Comparison of ENCODE assay signal across 29 cellular contexts in the genomic region with DNA sequence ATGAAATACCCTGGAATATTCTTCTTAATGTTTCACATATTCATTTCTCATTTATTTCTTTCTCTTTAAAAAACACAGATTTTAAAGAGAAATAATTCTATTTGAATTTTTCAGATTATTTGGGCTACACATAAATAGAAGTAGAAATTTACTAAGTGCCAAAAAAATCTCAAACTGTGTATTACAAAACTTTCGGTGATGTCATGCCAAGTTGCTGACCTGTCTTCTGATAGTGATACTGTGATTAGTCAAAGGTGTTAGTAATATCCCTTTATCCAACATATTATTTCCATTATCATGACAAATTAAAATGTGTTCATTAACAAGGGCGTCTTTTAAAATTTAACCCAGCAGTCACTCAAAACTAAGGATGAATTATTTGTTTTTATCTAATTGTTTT.
DNase-seq lines count a peak whose midpoint lies in the region; ATAC-seq, FAIRE-seq and TF ChIP-seq lines count a peak whose summit lies in the region.
"Had no signal": no experiment of that assay in that cellular context is flagged by ENCODE, and none has a peak within 500 bp of the region (broad histone marks: within the 10 kb centered on the region; RNA-seq: fewer than 3 reads in every experiment).

No MANE protein-coding gene starts in this region.

- no peak overlapping the region for H3K4me2 ChIP-seq in HepG2 (ENCODE audit: low read depth, low read length)
- H3K4me2 ChIP-seq: A549, BLaER1 had no signal

- H3K27me3 ChIP-seq in HepG2 (ENCODE audit: control insufficient read depth in 1 of 2, insufficient read depth in 2 of 2, low read length in 2 of 2) (no peaks in the 10 kb centered on the region), right lobe of liver (no peaks in the 10 kb centered on the region), bronchial epithelial cell (ENCODE audit: control insufficient read depth, insufficient read depth, low read length) (no peaks in the 10 kb centered on the region)
- H3K27me3 ChIP-seq: BE2C, BLaER1 had no signal

- FAIRE-seq in HepG2 (lab: Jason Lieb, UNC) (no peak), bronchial epithelial cell (lab: Jason Lieb, UNC) (no peak)
- FAIRE-seq: A549, GM12878, GM12892, GM18507, GM19239 had no signal

- no peaks in the 10 kb centered on the region for H3K9me3 ChIP-seq in HepG2 (ENCODE audit: low read length)
- no peaks in the 10 kb centered on the region for H3K9me3 ChIP-seq in right lobe of liver
- H3K9me3 ChIP-seq: A549, BE2C had no signal

- BruUV-seq in HepG2 (replicated peaks; lab: Mats Ljungman, UMichigan): no TSS peak

- TF ChIP-seq CTCF in HepG2 (CRISPR knock-in tag; IDR thresholded peaks at IDR 0.05) (no peak), right lobe of liver (IDR thresholded peaks at IDR 0.05) (no peak), bronchial epithelial cell (IDR thresholded peaks at IDR 0.05; ENCODE audit: insufficient read depth, low read length, severe bottlenecking) (no peak), fibroblast of mammary gland (conservative IDR thresholded peaks at IDR 0.05; ENCODE audit: control insufficient read depth, insufficient read depth, low read depth, low read length) (no peak)

- 53% methylated on average over 2 of the region's 2 CpGs for whole genome bisulfite sequencing in HepG2 (ENCODE audit: low lambda C conversion rate)
- 51% methylated on average over 2 of the region's 2 CpGs for WGBS in right lobe of liver (ENCODE audit: insufficient coverage, low coverage, low lambda C conversion rate, missing lambda C conversion rate)

- H3K27ac ChIP-seq in HepG2 (ENCODE audit: extremely low read length, insufficient read depth, low read length) (no peak overlapping the region), right lobe of liver (no peak overlapping the region)
- H3K27ac ChIP-seq: 22Rv1, A549, BLaER1 had no signal

- H4K20me1 ChIP-seq in HepG2 (ENCODE audit: insufficient read depth, low read length): no peaks in the 10 kb centered on the region
- H4K20me1 ChIP-seq: BLaER1 had no signal

- no peak for TF ChIP-seq POLR2A in HepG2 (IDR thresholded peaks at IDR 0.05; ENCODE audit: insufficient read depth in 1 of 2, low read depth in 2 of 2, low read length in 2 of 2)
- no peak for TF ChIP-seq POLR2A in right lobe of liver (IDR thresholded peaks at IDR 0.05)

- POLR2A ChIA-PET in HepG2 (lab: Yijun Ruan, JAX): no interaction called here

- in situ Hi-C loops in HepG2 (cut with HindIII; ENCODE audit: extremely low pct_ligation_motif_present, low pct_unique_long_range_greater_than_20kb): no loop called here

- ATAC-seq in HepG2 (no peak), right lobe of liver (no peak)
- ATAC-seq: A549, GM12878 had no signal

- TF ChIP-seq RAD21 in HepG2 (CRISPR knock-in tag; IDR thresholded peaks at IDR 0.05): no peak

- no peak overlapping the region for H2AFZ ChIP-seq in HepG2 (ENCODE audit: low read length)

- intact Hi-C loops in HepG2 (cut with micrococcal nuclease; ENCODE audit: unreplicated experiment): no loop called here
- intact Hi-C loops in right lobe of liver (cut with DNase I): no loop called here

- no peaks in the 10 kb centered on the region for H3K4me1 ChIP-seq in HepG2 (ENCODE audit: insufficient read depth, low read length)
- H3K4me1 ChIP-seq in right lobe of liver: no peaks in the 10 kb centered on the region
- H3K4me1 ChIP-seq: A549, BE2C, BLaER1 had no signal

- H3K4me3 ChIP-seq in HepG2 (replicated peaks in 1 of 3; ENCODE audit: insufficient read depth in 1 of 3, low read depth in 2 of 3, low read length in 3 of 3) (no peak overlapping the region), right lobe of liver (no peak overlapping the region), bronchial epithelial cell (ENCODE audit: low read depth, low read length) (no peak overlapping the region), fibroblast of mammary gland (ENCODE audit: control insufficient read depth, low read depth, low read length) (no peak overlapping the region)
- H3K4me3 ChIP-seq: A549, BLaER1, GM12878 had no signal

- H3K9ac ChIP-seq in HepG2 (ENCODE audit: insufficient read depth, low read depth, low read length): no peak overlapping the region
- H3K9ac ChIP-seq: BLaER1 had no signal

- TF ChIP-seq EP300 in HepG2 (IDR thresholded peaks at IDR 0.05; ENCODE audit: low read depth in 2 of 2, low read length in 2 of 2) (no peak), HepG2 (CRISPR knock-in tag; IDR thresholded peaks at IDR 0.05; ENCODE audit: borderline replicate concordance) (no peak)

- CTCF ChIA-PET in HepG2 (lab: Yijun Ruan, JAX; ENCODE audit: low intra/inter-chr PET ratio, low total read pairs): no interaction called here

- H3K79me2 ChIP-seq in HepG2 (ENCODE audit: insufficient read depth, low read length): no peaks in the 10 kb centered on the region

- H3K36me3 ChIP-seq in HepG2 (replicated peaks in 1 of 2; ENCODE audit: control insufficient read depth in 1 of 2, insufficient read depth in 2 of 2, low read length in 2 of 2) (no peaks in the 10 kb centered on the region), right lobe of liver (no peaks in the 10 kb centered on the region), bronchial epithelial cell (ENCODE audit: control insufficient read depth, insufficient read depth, low read length) (no peaks in the 10 kb centered on the region)
- H3K36me3 ChIP-seq: BE2C, BLaER1 had no signal

- DNase-seq in HepG2 (ENCODE audit: low spot score): no peak
- DNase-seq in right lobe of liver: no peak
- DNase-seq in NCI-H226: peak; percentile 51
- DNase-seq in bronchial epithelial cell (ENCODE audit: low read depth): peak; percentile 81
- peak; percentile 17 for DNase-seq in fibroblast of mammary gland (ENCODE audit: low read depth)
- DNase-seq in cerebellum (ENCODE audit: low spot score): no peak
- DNase-seq in SW480 (ENCODE audit: low spot score): no peak
- DNase-seq in activated CD4-positive, alpha-beta T cell treated with anti-CD3 and anti-CD28 coated beads, Interleukin-2, amount 50 U/mL, for 1 hour: no peak
- DNase-seq: ACHN; BE2C; C1 segment of cervical spinal cord; CD4-positive, alpha-beta memory T cell; CD4-positive, CD25-positive, alpha-beta regulatory T cell; CD8-positive, alpha-beta memory T cell; COR-L47; DMS 273 treated with DMSO at 0.1 percent for 48 hours; DMS153; DMS53; DMS79; DND-41; EL; GDM1 had no signal

TF ChIP-seq in HepG2, 621 proteins besides CTCF, POLR2A, EP300 and RAD21:
- TF ChIP-seq ATF7 (IDR thresholded peaks at IDR 0.05) (peak; percentile 39; the same call in 1 of the 2 replicates), ATF7 (CRISPR knock-in tag; IDR thresholded peaks at IDR 0.05) (no peak), NFYB (CRISPR knock-in tag; IDR thresholded peaks at IDR 0.05) (no peak)

Comparison
In these comparisons a context has a peak if more than half of its experiments do, and no peak if none do; other contexts are left out.
1. DNase-seq: peak in NCI-H226 (single experiment), bronchial epithelial cell (single experiment) and fibroblast of mammary gland (single experiment); none in HepG2 (single experiment), right lobe of liver (0 of 3), cerebellum (single experiment), SW480 (single experiment) and activated CD4-positive, alpha-beta T cell treated with anti-CD3 and anti-CD28 coated beads, Interleukin-2, amount 50 U/mL, for 1 hour (single experiment).